In the genomic region with DNA sequence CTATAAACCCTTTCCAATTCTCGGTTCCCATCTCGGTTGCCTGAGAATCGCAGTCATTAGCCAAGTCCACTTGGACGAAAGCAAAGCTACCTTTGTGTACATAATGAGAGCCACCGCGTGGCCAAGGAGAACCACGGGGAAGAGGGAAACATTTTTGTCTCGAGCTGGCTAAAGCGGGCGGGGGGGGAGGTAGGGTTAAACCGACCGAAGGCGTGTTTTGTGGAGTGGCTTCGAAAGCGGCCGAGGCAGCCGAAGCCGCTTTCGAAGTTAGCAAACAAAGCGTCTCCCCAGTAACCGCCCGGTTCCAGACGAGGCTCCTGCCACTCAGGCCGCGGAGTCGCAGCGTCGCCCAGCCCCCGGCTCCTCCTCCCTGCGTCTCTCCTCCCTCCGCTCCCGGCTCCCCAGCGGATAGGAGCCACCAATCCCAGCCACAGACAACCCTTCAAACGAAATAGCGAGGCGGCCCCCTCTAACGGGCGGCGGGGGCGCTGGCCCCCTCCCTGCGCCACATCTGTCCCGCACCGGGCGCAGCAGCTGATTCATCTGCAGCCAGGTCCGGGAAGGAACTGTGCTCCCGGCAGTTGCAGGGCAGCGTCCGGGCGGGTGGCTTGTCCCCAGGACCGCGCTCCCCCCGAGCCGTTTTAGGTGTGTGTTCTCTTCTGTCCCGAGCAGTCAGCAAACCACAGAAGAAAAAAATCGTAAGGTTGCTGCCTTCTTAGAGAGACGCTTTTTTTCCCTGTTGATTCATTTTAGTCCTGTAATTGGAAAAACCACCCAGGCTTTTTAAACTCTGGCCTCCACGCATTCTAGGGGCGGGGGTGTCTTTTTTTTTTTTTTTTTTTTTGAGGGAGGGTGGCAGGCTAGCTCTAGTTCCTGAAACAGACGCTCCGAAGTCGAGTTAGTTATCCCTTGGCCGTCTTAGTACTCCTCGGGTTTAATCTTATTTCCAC, we compare ENCODE assay signal across 8 cellular contexts. TPM values are rescaled to one million over a fixed set of nuclear protein-coding genes. Genes with fewer than 3 reads are reported as not detected.
DNase-seq lines count a peak whose midpoint lies in the region; ATAC-seq lines count a peak whose summit lies in the region.

No MANE protein-coding gene starts in this region.

- peak overlapping the region; percentile 78 for H3K4me3 ChIP-seq in endocrine pancreas (ENCODE audit: control insufficient read depth, insufficient read depth, low read length)
- peak overlapping the region; percentile 95 for H3K4me3 ChIP-seq in mesodermal cell (ENCODE audit: extremely low read depth, insufficient read depth, low read length, poor library complexity, severe bottlenecking)

- H3K9me3 Mint-ChIP-seq in activated CD8-positive, alpha-beta memory T cell treated with anti-CD3 and anti-CD28 coated beads, Interleukin-2, amount 10 ng/mL, durations not matched to agents 7 days and 5 days (ENCODE audit: low read depth): no peaks in the 10 kb centered on the region

- peaks cover 10% of the 10 kb centered on the region for H3K27me3 ChIP-seq in endocrine pancreas (ENCODE audit: control insufficient read depth, insufficient read depth, low read length)

- peaks cover 31% of the 10 kb centered on the region for H3K4me1 Mint-ChIP-seq in activated CD8-positive, alpha-beta memory T cell treated with anti-CD3 and anti-CD28 coated beads, Interleukin-2, amount 10 ng/mL, durations not matched to agents 7 days and 5 days

- H3K9me3 ChIP-seq in endocrine pancreas (ENCODE audit: control insufficient read depth, low read length) (no peaks in the 10 kb centered on the region), mesodermal cell (ENCODE audit: control insufficient read depth, low read length) (no peaks in the 10 kb centered on the region)

- WGBS in mesodermal cell (ENCODE audit: insufficient coverage in 2 of 2), 2 experiments: 1% methylated on average over 45 to 61 of the region's 63 CpGs

- H3K27me3 Mint-ChIP-seq in activated CD8-positive, alpha-beta memory T cell treated with anti-CD3 and anti-CD28 coated beads, Interleukin-2, amount 10 ng/mL, durations not matched to agents 7 days and 5 days: no peaks in the 10 kb centered on the region

- no peaks in the 10 kb centered on the region for H3K36me3 ChIP-seq in endocrine pancreas (ENCODE audit: control insufficient read depth, insufficient read depth, low read length)
- H3K36me3 ChIP-seq in mesodermal cell (ENCODE audit: control insufficient read depth, insufficient read depth, low read length): peaks cover 22% of the 10 kb centered on the region

- H3K9ac ChIP-seq in endocrine pancreas (ENCODE audit: control insufficient read depth, insufficient read depth, low read length): peak overlapping the region; percentile 21

- peak overlapping the region; percentile 97 for H3K27ac Mint-ChIP-seq in activated CD8-positive, alpha-beta memory T cell treated with anti-CD3 and anti-CD28 coated beads, Interleukin-2, amount 10 ng/mL, durations not matched to agents 7 days and 5 days

- DNase-seq in COLO829 (ENCODE audit: low spot score) (peak; percentile 65), HT1080 (ENCODE audit: low read depth) (peak; percentile 99), NOMO-1 (lab: John Stamatoyannopoulos, UW; ENCODE audit: unreplicated experiment in 2 of 2) (peak; percentile 94)
- peak; percentile 91 for DNase-seq in activated CD8-positive, alpha-beta memory T cell treated with anti-CD3 and anti-CD28 coated beads, Interleukin-2, amount 10 ng/mL, durations not matched to agents 7 days and 5 days
- DNase-seq in stimulated activated CD8-positive, alpha-beta memory T cell treated with anti-CD3 and anti-CD28 coated beads, Interleukin-15, amount 100 ng/mL, for 24 hours (ENCODE audit: low read depth): peak; percentile 56

- H3K4me1 ChIP-seq in endocrine pancreas (ENCODE audit: control insufficient read depth, insufficient read depth, low read length) (no peaks in the 10 kb centered on the region), mesodermal cell (ENCODE audit: control insufficient read depth, insufficient read depth, low read length, poor library complexity, severe bottlenecking) (peaks cover 9% of the 10 kb centered on the region)

- peak overlapping the region; percentile 87 for H3K4me3 Mint-ChIP-seq in activated CD8-positive, alpha-beta memory T cell treated with anti-CD3 and anti-CD28 coated beads, Interleukin-2, amount 10 ng/mL, durations not matched to agents 7 days and 5 days

- CTCF ChIA-PET in activated CD8-positive, alpha-beta memory T cell treated with anti-CD3 and anti-CD28 coated beads, Interleukin-2, amount 10 ng/mL, durations not matched to agents 7 days and 5 days (lab: Charles Lee): interaction anchor here (0.7 to 4.5 kb wide), 12 partner anchors 10 to 323 kb away, joined by 3 to 22 read pairs (median 6); no protein-coding TSS in a partner anchor

- peak; percentile 56 for ATAC-seq in GM21367 (IDR thresholded peaks at IDR 0.05; ENCODE audit: unreplicated experiment)
- peak; percentile 68 for ATAC-seq in activated CD8-positive, alpha-beta memory T cell treated with anti-CD3 and anti-CD28 coated beads, Interleukin-2, amount 10 ng/mL, durations not matched to agents 7 days and 5 days

- peak overlapping the region; percentile 100 for H3K27ac ChIP-seq in mesodermal cell (ENCODE audit: low read depth, low read length, severe bottlenecking)

- no peaks in the 10 kb centered on the region for H3K36me3 Mint-ChIP-seq in activated CD8-positive, alpha-beta memory T cell treated with anti-CD3 and anti-CD28 coated beads, Interleukin-2, amount 10 ng/mL, durations not matched to agents 7 days and 5 days

RNA-seq across cellular contexts. Expression of a gene that starts 1.8 kb away (rescaled TPM):
- 54.9 and 61.9 TPM in 2 replicates for total RNA-seq in HT1080 (2014; rRNA removed; shearing (Covaris generic))
- 54.7 and 62.9 TPM in 2 replicates for polyA plus RNA-seq in HT1080 (2015; cell fraction: cytosol; rRNA removed)
- 80.0 and 81.2 TPM in 2 replicates for polyA plus RNA-seq in HT1080 (2015; cell fraction: nucleus; rRNA removed)
- total RNA-seq in activated CD8-positive, alpha-beta memory T cell treated with anti-CD3 and anti-CD28 coated beads, Interleukin-2, amount 10 ng/mL, durations not matched to agents 7 days and 5 days: 10 to 100 TPM in 1 of 2 experiments, 1 to 10 TPM in 1; 9.7 to 19.0 TPM
- 168 TPM for polyA plus RNA-seq in mesodermal cell (2013, experiment 1 of 2)
- 130 TPM for polyA plus RNA-seq in mesodermal cell (2013, experiment 2 of 2)

Comparison
In these comparisons a context has a peak if more than half of its experiments do, and no peak if none do; other contexts are left out.
1. Peak in every context shown above with its lines: DNase-seq, ATAC-seq, H3K4me3 ChIP-seq and H3K27ac ChIP-seq.